29 cellular contexts compared by ENCODE assay signal in the genomic region with DNA sequence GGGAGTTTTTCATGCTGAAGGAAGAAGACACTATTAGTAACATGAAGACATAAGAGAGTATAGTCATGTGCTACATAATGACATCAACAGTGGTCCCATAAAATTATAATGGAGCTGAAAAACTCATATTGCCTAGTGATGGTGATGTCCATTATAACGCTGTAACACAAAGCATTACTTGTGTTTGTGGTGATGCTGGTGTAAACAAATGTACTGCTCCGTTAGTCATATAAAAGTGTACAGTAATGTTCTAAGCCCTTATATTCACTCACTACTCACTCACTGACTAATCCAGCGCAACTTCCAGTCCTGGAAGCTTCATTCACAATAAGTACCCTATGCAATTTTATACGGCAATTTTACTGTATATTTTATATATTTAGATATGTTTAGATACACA. TPM values are rescaled to one million over a fixed set of nuclear protein-coding genes. Genes with fewer than 3 reads are reported as not detected.
DNase-seq lines count a peak whose midpoint lies in the region; ATAC-seq, FAIRE-seq and TF ChIP-seq lines count a peak whose summit lies in the region.
"Had no signal": no experiment of that assay in that cellular context is flagged by ENCODE, and none has a peak within 500 bp of the region (broad histone marks: within the 10 kb centered on the region; RNA-seq: fewer than 3 reads in every experiment).

No MANE protein-coding gene starts in this region.

- TF ChIP-seq CTCF in Panc1 (IDR thresholded peaks at IDR 0.05) (no peak), astrocyte (IDR thresholded peaks at IDR 0.05; ENCODE audit: insufficient read depth, low read depth, low read length) (no peak)

- FAIRE-seq in astrocyte (lab: Jason Lieb, UNC) (no peak), H54 (lab: Jason Lieb, UNC) (no peak)
- FAIRE-seq: GM18507, GM19239, RCC 7860 had no signal

- DNase-seq in EL (peak; percentile 3), Panc1 (ENCODE audit: low read depth, low spot score) (peak; percentile 38), astrocyte (ENCODE audit: low read depth) (peak; percentile 25), fibroblast of peridontal ligament (ENCODE audit: extremely low read depth) (peak; percentile 10), SW 1271 (lab: John Stamatoyannopoulos, UW) (no peak), epidermal melanocyte (ENCODE audit: insufficient read length, low spot score) (no peak), H54 (ENCODE audit: insufficient read length, low spot score) (no peak)
- DNase-seq: C1 segment of cervical spinal cord; Calu3; CD8-positive, alpha-beta memory T cell; DMS153; GDM1; H7; HFFc6; Kasumi-1; MG63; NCI-H1417 treated with DMSO at 0.1 percent for 48 hours; NCI-H187; NCI-H2107; NCI-H510A; NCI-H774; NK-92 treated with Interleukin-12 subunit alpha and Interleukin-12 subunit beta, amount 100 ng/mL, for 24 hours; Right ventricle myocardium superior had no signal

- no peak for TF ChIP-seq POLR2A in H54 (IDR thresholded peaks at IDR 0.05; ENCODE audit: low read depth, low read length)

- CTCF ChIA-PET in Panc1 (lab: Charles Lee), result no interaction called here

- in situ Hi-C loops in Panc1 (cut with HindIII; ENCODE audit: low pct_unique_long_range_greater_than_20kb, low sequenced_read_pairs), result no loop called here

- H3K27ac ChIP-seq in Panc1 (ENCODE audit: low read length) (no peak overlapping the region), astrocyte (ENCODE audit: low read depth, low read length) (no peak overlapping the region)
- H3K27ac ChIP-seq: 22Rv1, SK-N-MC had no signal

- H3K27me3 Mint-ChIP-seq in astrocyte (ENCODE audit: low read depth, unreplicated experiment), result no peaks in the 10 kb centered on the region
- H3K27me3 Mint-ChIP-seq: CD8-positive, alpha-beta memory T cell had no signal

- no peaks in the 10 kb centered on the region for H4K20me1 ChIP-seq in astrocyte (ENCODE audit: insufficient read depth, low read length)

- no peak overlapping the region for H2AFZ ChIP-seq in astrocyte (ENCODE audit: low read depth, low read length)

- no peak overlapping the region for H3K4me2 ChIP-seq in astrocyte (ENCODE audit: low read length)

- peaks cover 20% of the 10 kb centered on the region for H3K4me1 ChIP-seq in Panc1 (ENCODE audit: control insufficient read depth, insufficient read depth, low read length)
- H3K4me1 ChIP-seq in astrocyte (ENCODE audit: insufficient read depth, low read length), result no peaks in the 10 kb centered on the region

- H3K4me3 Mint-ChIP-seq in astrocyte (ENCODE audit: unreplicated experiment), result no peak overlapping the region
- H3K4me3 Mint-ChIP-seq: CD8-positive, alpha-beta memory T cell; HFFc6 had no signal

- no TSS peak for BruUV-seq in Panc1 (replicated peaks; lab: Mats Ljungman, UMichigan)

- H3K4me3 ChIP-seq in Panc1 (ENCODE audit: low read depth in 2 of 2, low read length in 2 of 2) (no peak overlapping the region), astrocyte (ENCODE audit: insufficient read depth, low read depth, low read length) (no peak overlapping the region)
- H3K4me3 ChIP-seq: MG63, SK-N-MC had no signal

- H3K9me3 Mint-ChIP-seq in astrocyte (ENCODE audit: unreplicated experiment), result peaks cover 2% of the 10 kb centered on the region
- H3K9me3 Mint-ChIP-seq: HFFc6 had no signal

- ATAC-seq in Panc1, result peak; percentile 64; the same call in 1 of the 2 replicates
- no peak for ATAC-seq in GM21619 (IDR thresholded peaks at IDR 0.05; ENCODE audit: unreplicated experiment)

- H3K9ac ChIP-seq in astrocyte (ENCODE audit: low read length), result no peak overlapping the region

- no peak overlapping the region for H3K27ac Mint-ChIP-seq in astrocyte (ENCODE audit: unreplicated experiment)
- H3K27ac Mint-ChIP-seq: CD8-positive, alpha-beta memory T cell; HFFc6 had no signal

- H3K36me3 Mint-ChIP-seq in astrocyte (ENCODE audit: low read depth, unreplicated experiment), result peaks cover 6% of the 10 kb centered on the region

- no peaks in the 10 kb centered on the region for H3K36me3 ChIP-seq in Panc1 (ENCODE audit: control insufficient read depth, insufficient read depth, low read length)
- no peaks in the 10 kb centered on the region for H3K36me3 ChIP-seq in astrocyte (ENCODE audit: insufficient read depth, low read length)

- no peaks in the 10 kb centered on the region for H3K27me3 ChIP-seq in Panc1 (ENCODE audit: control insufficient read depth, insufficient read depth, low read length)
- H3K27me3 ChIP-seq in astrocyte (ENCODE audit: insufficient read depth, low read length), result no peaks in the 10 kb centered on the region
- H3K27me3 ChIP-seq: MG63 had no signal

- POLR2A ChIA-PET in Panc1 (lab: Charles Lee), result interaction anchor here (0.6 kb wide), 1 partner anchor 13 kb away, joined by 6 read pairs; no protein-coding TSS in a partner anchor

- H3K4me1 Mint-ChIP-seq in astrocyte (ENCODE audit: low read depth, unreplicated experiment), result peaks cover 13% of the 10 kb centered on the region

- H3K79me2 ChIP-seq in astrocyte (ENCODE audit: insufficient read depth, low read length), result peaks cover 16% of the 10 kb centered on the region

- intact Hi-C loops in Panc1 (cut with micrococcal nuclease; ENCODE audit: unreplicated experiment), result no loop called here

- peaks cover 12% of the 10 kb centered on the region; the same call in 1 of the 2 replicates for H3K9me3 ChIP-seq in Panc1 (ENCODE audit: control insufficient read depth, insufficient read depth, low read depth, low read length)
- no peaks in the 10 kb centered on the region for H3K9me3 ChIP-seq in astrocyte (ENCODE audit: insufficient read depth, low read depth, low read length)

RNA-seq across cellular contexts. Expression of gene ASF1A, which starts 26.8 kb away (rescaled TPM):
- total RNA-seq in Panc1 (2021; ENCODE audit: unreplicated experiment) (28.5 TPM), astrocyte (35.7 and 36.4 TPM in 2 replicates)
- polyA plus RNA-seq in Panc1 (2012; ENCODE audit: insufficient read length), result 14.0 TPM

Comparison
In these comparisons a context has a peak if more than half of its experiments do, and no peak if none do; other contexts are left out.
1. DNase-seq: peak in EL (single experiment), Panc1 (single experiment), astrocyte (single experiment) and fibroblast of peridontal ligament (single experiment); none in SW 1271 (0 of 2), epidermal melanocyte (single experiment) and H54 (single experiment).